Comparison of ENCODE assay signal across 8 cellular contexts in genomic region chr6:30722280-30723112, GRCh38. TPM values are rescaled to one million over a fixed set of nuclear protein-coding genes. Genes with fewer than 3 reads are reported as not detected.
DNase-seq lines count a peak whose midpoint lies in the region; ATAC-seq and TF ChIP-seq lines count a peak whose summit lies in the region.

No MANE protein-coding gene starts in this region.

- no peak for ATAC-seq in gastroesophageal sphincter

- TF ChIP-seq CTCF in LNCaP clone FGC (IDR thresholded peaks at IDR 0.05; ENCODE audit: control insufficient read depth, extremely low read depth, insufficient read depth) (peak; percentile 94), gastroesophageal sphincter (IDR thresholded peaks at IDR 0.05) (peak; percentile 96 to 99 (median 98)), neutrophil (IDR thresholded peaks at IDR 0.05) (peak; percentile 95), testis (IDR thresholded peaks at IDR 0.05) (peak; percentile 99)

- peak overlapping the region; percentile 97 for H3K27ac Mint-ChIP-seq in activated naive CD4-positive, alpha-beta T cell treated with anti-CD3 and anti-CD28 coated beads for 36 hours

- H3K27ac ChIP-seq in SJSA1: peak overlapping the region; percentile 64; the same call in 1 of the 2 replicates
- peak overlapping the region; percentile 78 to 99 (median 96) for H3K27ac ChIP-seq in gastroesophageal sphincter
- peak overlapping the region; percentile 97 for H3K27ac ChIP-seq in neutrophil
- H3K27ac ChIP-seq in testis: peak overlapping the region in 1 of 2 donors; percentile 90

- H3K4me1 ChIP-seq in SJSA1 (replicated peaks) (peaks cover 57% of the 10 kb centered on the region), gastroesophageal sphincter (peaks cover 2 to 80% (median 26%) of the 10 kb centered on the region in 3 donors), neutrophil (ENCODE audit: control insufficient read depth in 1 of 2, insufficient read depth in 1 of 2, low read depth in 1 of 2, low read length in 1 of 2) (peaks cover 49 to 55% of the 10 kb centered on the region in 2 experiments), testis (peaks cover 27% of the 10 kb centered on the region)

- DNase-seq in Daoy (ENCODE audit: low read depth) (peak; percentile 83), LNCaP clone FGC (ENCODE audit: low read depth) (no peak), SJSA1 (ENCODE audit: low read depth in 1 of 2, low spot score in 2 of 2) (peak; percentile 81 to 83), testis (peak; percentile 87), HPDE6-E6E7 (ENCODE audit: extremely low spot score) (no peak)
- peak; percentile 89 for DNase-seq in activated naive CD4-positive, alpha-beta T cell treated with anti-CD3 and anti-CD28 coated beads for 36 hours

- H3K27me3 ChIP-seq in SJSA1 (replicated peaks) (no peaks in the 10 kb centered on the region; the same call in 1 of the 2 replicates), gastroesophageal sphincter (no peaks in the 10 kb centered on the region), neutrophil (no peaks in the 10 kb centered on the region), testis (no peaks in the 10 kb centered on the region)

- H3K4me3 ChIP-seq in LNCaP clone FGC (ENCODE audit: low read depth, low read length) (peak overlapping the region; percentile 97), SJSA1 (peak overlapping the region; percentile 78), gastroesophageal sphincter (peak overlapping the region; percentile 36 to 91), neutrophil (ENCODE audit: low read depth in 1 of 2, low read length in 1 of 2) (peak overlapping the region; percentile 88 to 92), testis (peak overlapping the region; percentile 73 to 99)

- peak overlapping the region; percentile 98 for H3K4me3 Mint-ChIP-seq in activated naive CD4-positive, alpha-beta T cell treated with anti-CD3 and anti-CD28 coated beads for 36 hours

- 6 to 24% methylated on average over 3 to 23 of the region's 27 CpGs for WGBS in gastroesophageal sphincter (ENCODE audit: low coverage in 1 of 2), 2 donors
- WGBS in testis, 2 donors: 11% methylated on average over 27 of the region's 27 CpGs

- no peaks in the 10 kb centered on the region for H3K9me3 Mint-ChIP-seq in activated naive CD4-positive, alpha-beta T cell treated with anti-CD3 and anti-CD28 coated beads for 36 hours

- H3K36me3 ChIP-seq in SJSA1 (peaks cover 70% of the 10 kb centered on the region), gastroesophageal sphincter (peaks cover 0 to 51% of the 10 kb centered on the region in 2 donors), neutrophil (peaks cover 53% of the 10 kb centered on the region), testis (ENCODE audit: low read depth, missing control alignments) (no peaks in the 10 kb centered on the region)

- CTCF ChIA-PET in activated naive CD4-positive, alpha-beta T cell treated with anti-CD3 and anti-CD28 coated beads for 36 hours (lab: Charles Lee): interaction anchor here (0.6 to 19.6 kb wide), 17 partner anchors 8 to 365 kb away, joined by 3 to 346 read pairs (median 6); partner anchors contain the start of genes ABCF1, DHX16 and NRM

- no peak for TF ChIP-seq EP300 in gastroesophageal sphincter (IDR thresholded peaks at IDR 0.05)

- H3K27me3 Mint-ChIP-seq in activated naive CD4-positive, alpha-beta T cell treated with anti-CD3 and anti-CD28 coated beads for 36 hours (ENCODE audit: low read depth): no peaks in the 10 kb centered on the region

- intact Hi-C loops in activated naive CD4-positive, alpha-beta T cell treated with anti-CD3 and anti-CD28 coated beads for 36 hours (cut with micrococcal nuclease): loop anchor here (5.0 kb wide), 1 partner anchor 510 kb away; the partner anchor contains the start of gene TRIM26
- intact Hi-C loops in testis (cut with DNase I; ENCODE audit: low total_unique reads): loop anchor here (2.0 to 10.0 kb wide), 2 partner anchors 44 to 1078 kb away; no protein-coding TSS in a partner anchor

- peaks cover 46% of the 10 kb centered on the region for H3K4me1 Mint-ChIP-seq in activated naive CD4-positive, alpha-beta T cell treated with anti-CD3 and anti-CD28 coated beads for 36 hours (ENCODE audit: low read depth)

- H3K9me3 ChIP-seq in SJSA1 (replicated peaks) (peaks cover 5% of the 10 kb centered on the region; the same call in 1 of the 2 replicates), gastroesophageal sphincter (no peaks in the 10 kb centered on the region), neutrophil (no peaks in the 10 kb centered on the region), testis (no peaks in the 10 kb centered on the region)

- peaks cover 59% of the 10 kb centered on the region for H3K36me3 Mint-ChIP-seq in activated naive CD4-positive, alpha-beta T cell treated with anti-CD3 and anti-CD28 coated beads for 36 hours (ENCODE audit: low read depth)

- TF ChIP-seq POLR2A in gastroesophageal sphincter (IDR thresholded peaks at IDR 0.05): no peak
- no peak for TF ChIP-seq POLR2A in testis (IDR thresholded peaks at IDR 0.05)

RNA-seq across cellular contexts. Expression of gene TUBB, which starts 2.3 kb away (rescaled TPM):
- total RNA-seq in Daoy (2014; rRNA removed; shearing (Covaris generic)): 1,353 and 1,355 TPM in 2 replicates
- 1,157 and 1,642 TPM in 2 replicates for total RNA-seq in SJSA1 (2014; rRNA removed; shearing (Covaris generic))
- 1,000 to 10,000 TPM; 1,781 to 1,838 TPM for total RNA-seq in activated naive CD4-positive, alpha-beta T cell treated with anti-CD3 and anti-CD28 coated beads for 36 hours
- total RNA-seq in gastroesophageal sphincter (100 to 1,000 TPM; 184 to 351 (median 236) TPM), testis (100 to 1,000 TPM; 173 to 252 TPM)
- 309 TPM for polyA plus RNA-seq in testis (ENCODE audit: insufficient read depth, low read depth, low replicate concordance)

RNA-seq across cellular contexts. Expression of gene MDC1, which starts 5.4 kb away (rescaled TPM):
- 12.6 and 21.9 TPM in 2 replicates for total RNA-seq in Daoy (2014; rRNA removed; shearing (Covaris generic))
- 8.4 and 8.6 TPM in 2 replicates for total RNA-seq in SJSA1 (2014; rRNA removed; shearing (Covaris generic))
- total RNA-seq in activated naive CD4-positive, alpha-beta T cell treated with anti-CD3 and anti-CD28 coated beads for 36 hours: 10 to 100 TPM; 84.1 to 84.8 TPM
- total RNA-seq in gastroesophageal sphincter (10 to 100 TPM in 3 of 4 donors, 1 to 10 TPM in 1; 9.8 to 16.7 (median 13.1) TPM), testis (10 to 100 TPM; 56.6 to 79.3 TPM)
- polyA plus RNA-seq in testis (ENCODE audit: insufficient read depth, low read depth, low replicate concordance): 155 TPM

RNA-seq across cellular contexts. Expression of gene FLOT1, which starts 20.0 kb away (rescaled TPM):
- total RNA-seq in Daoy (2014; rRNA removed; shearing (Covaris generic)): 370 and 430 TPM in 2 replicates
- total RNA-seq in SJSA1 (2014; rRNA removed; shearing (Covaris generic)): 200 and 254 TPM in 2 replicates
- 100 to 1,000 TPM; 162 to 173 TPM for total RNA-seq in activated naive CD4-positive, alpha-beta T cell treated with anti-CD3 and anti-CD28 coated beads for 36 hours
- total RNA-seq in gastroesophageal sphincter (100 to 1,000 TPM; 104 to 191 (median 152) TPM), testis (10 to 100 TPM; 84.1 to 88.1 TPM)
- polyA plus RNA-seq in testis (ENCODE audit: insufficient read depth, low read depth, low replicate concordance): 169 TPM

RNA-seq across cellular contexts. Expression of gene IER3, which starts 21.9 kb away (rescaled TPM):
- total RNA-seq in Daoy (2014; rRNA removed; shearing (Covaris generic)): 344 and 350 TPM in 2 replicates
- 119 and 139 TPM in 2 replicates for total RNA-seq in SJSA1 (2014; rRNA removed; shearing (Covaris generic))
- total RNA-seq in activated naive CD4-positive, alpha-beta T cell treated with anti-CD3 and anti-CD28 coated beads for 36 hours: 10 to 100 TPM; 32.2 to 34.0 TPM
- total RNA-seq in gastroesophageal sphincter (10 to 100 TPM in 3 of 4 donors, 1 to 10 TPM in 1; 5.6 to 31.9 (median 11.3) TPM), testis (1 to 10 TPM; 1.4 to 7.7 TPM)
- 11.1 TPM for polyA plus RNA-seq in testis (ENCODE audit: insufficient read depth, low read depth, low replicate concordance)

RNA-seq across cellular contexts. Expression of gene NRM, which starts 31.7 kb away (rescaled TPM):
- 7.5 and 7.8 TPM in 2 replicates for total RNA-seq in Daoy (2014; rRNA removed; shearing (Covaris generic))
- total RNA-seq in SJSA1 (2014; rRNA removed; shearing (Covaris generic)): 6.8 and 10.0 TPM in 2 replicates
- 10 to 100 TPM; 31.0 to 32.0 TPM for total RNA-seq in activated naive CD4-positive, alpha-beta T cell treated with anti-CD3 and anti-CD28 coated beads for 36 hours
- total RNA-seq in gastroesophageal sphincter (1 to 10 TPM; 3.0 to 8.2 (median 6.0) TPM), testis (10 to 100 TPM in 1 of 2 donors, 1 to 10 TPM in 1; 9.5 to 10.5 TPM)
- 26.6 TPM for polyA plus RNA-seq in testis (ENCODE audit: insufficient read depth, low read depth, low replicate concordance)

Comparison
In these comparisons a context has a peak if more than half of its experiments do, and no peak if none do; other contexts are left out.
1. DNase-seq: peak in Daoy (single experiment), SJSA1 (2 of 2), activated naive CD4-positive, alpha-beta T cell treated with anti-CD3 and anti-CD28 coated beads for 36 hours (single experiment) and testis (single experiment); none in LNCaP clone FGC (single experiment) and HPDE6-E6E7 (single experiment).
2. Peak in every context shown above with its lines, with median percentiles within 50 percentile points of each other: H3K4me3 ChIP-seq and CTCF ChIP-seq.